1 cellular context compared by ENCODE assay signal in the genomic region with DNA sequence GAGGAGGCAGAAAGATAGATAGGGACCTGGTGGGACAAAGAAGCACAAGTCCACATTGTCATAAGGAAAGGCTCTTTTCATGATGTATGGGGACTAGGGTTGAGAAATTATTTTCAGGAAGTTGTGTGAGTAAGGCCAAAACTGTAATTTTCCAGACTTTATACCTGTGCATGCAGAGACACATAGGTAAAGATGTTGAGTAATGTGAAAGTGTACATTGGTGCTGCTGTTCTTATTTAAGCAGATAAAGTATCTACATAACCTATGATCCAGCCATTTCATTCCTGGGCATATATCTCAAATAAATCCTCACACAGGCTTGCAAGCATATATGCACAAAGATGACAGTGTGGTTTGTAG.
TF ChIP-seq lines count a peak whose summit lies in the region.

No MANE protein-coding gene starts in this region.

TF ChIP-seq in SK-N-SH treated with all-trans-retinoic acid at 6 μM for 48 hours, 23 proteins besides CTCF, POLR2A, EP300 and RAD21 (continued from another document):
- TF ChIP-seq, protein P1, sequence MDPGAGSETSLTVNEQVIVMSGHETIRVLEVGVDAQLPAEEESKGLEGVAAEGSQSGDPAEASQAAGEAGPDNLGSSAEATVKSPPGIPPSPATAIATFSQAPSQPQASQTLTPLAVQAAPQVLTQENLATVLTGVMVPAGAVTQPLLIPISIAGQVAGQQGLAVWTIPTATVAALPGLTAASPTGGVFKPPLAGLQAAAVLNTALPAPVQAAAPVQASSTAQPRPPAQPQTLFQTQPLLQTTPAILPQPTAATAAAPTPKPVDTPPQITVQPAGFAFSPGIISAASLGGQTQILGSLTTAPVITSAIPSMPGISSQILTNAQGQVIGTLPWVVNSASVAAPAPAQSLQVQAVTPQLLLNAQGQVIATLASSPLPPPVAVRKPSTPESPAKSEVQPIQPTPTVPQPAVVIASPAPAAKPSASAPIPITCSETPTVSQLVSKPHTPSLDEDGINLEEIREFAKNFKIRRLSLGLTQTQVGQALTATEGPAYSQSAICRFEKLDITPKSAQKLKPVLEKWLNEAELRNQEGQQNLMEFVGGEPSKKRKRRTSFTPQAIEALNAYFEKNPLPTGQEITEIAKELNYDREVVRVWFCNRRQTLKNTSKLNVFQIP (CRISPR knock-in tag; IDR thresholded peaks at IDR 0.05; ENCODE audit: borderline replicate concordance, low read depth): no peak
- TF ChIP-seq ARNTL (CRISPR knock-in tag; IDR thresholded peaks at IDR 0.05; ENCODE audit: borderline replicate concordance, low read depth) (no peak), CSDC2 (CRISPR knock-in tag; IDR thresholded peaks at IDR 0.05) (no peak), PPARA (CRISPR knock-in tag; IDR thresholded peaks at IDR 0.05; ENCODE audit: borderline replicate concordance) (no peak), ZC3H10 (CRISPR knock-in tag; IDR thresholded peaks at IDR 0.05) (no peak), ZNF565 (CRISPR knock-in tag; conservative IDR thresholded peaks at IDR 0.05; ENCODE audit: low read depth) (no peak), TOX (CRISPR knock-in tag; IDR thresholded peaks at IDR 0.05; ENCODE audit: borderline replicate concordance) (no peak), RARB (CRISPR knock-in tag; IDR thresholded peaks at IDR 0.05) (no peak), BACH2 (CRISPR knock-in tag; IDR thresholded peaks at IDR 0.05; ENCODE audit: borderline replicate concordance) (no peak), SNAI2 (CRISPR knock-in tag; IDR thresholded peaks at IDR 0.05) (no peak), GLIS3 (CRISPR knock-in tag; IDR thresholded peaks at IDR 0.05) (no peak), TCF4 (CRISPR knock-in tag; IDR thresholded peaks at IDR 0.05; ENCODE audit: borderline replicate concordance) (no peak), ZFP3 (CRISPR knock-in tag; IDR thresholded peaks at IDR 0.05) (no peak), ISL1 (CRISPR knock-in tag; IDR thresholded peaks at IDR 0.05) (no peak)
- TF ChIP-seq, protein P2, sequence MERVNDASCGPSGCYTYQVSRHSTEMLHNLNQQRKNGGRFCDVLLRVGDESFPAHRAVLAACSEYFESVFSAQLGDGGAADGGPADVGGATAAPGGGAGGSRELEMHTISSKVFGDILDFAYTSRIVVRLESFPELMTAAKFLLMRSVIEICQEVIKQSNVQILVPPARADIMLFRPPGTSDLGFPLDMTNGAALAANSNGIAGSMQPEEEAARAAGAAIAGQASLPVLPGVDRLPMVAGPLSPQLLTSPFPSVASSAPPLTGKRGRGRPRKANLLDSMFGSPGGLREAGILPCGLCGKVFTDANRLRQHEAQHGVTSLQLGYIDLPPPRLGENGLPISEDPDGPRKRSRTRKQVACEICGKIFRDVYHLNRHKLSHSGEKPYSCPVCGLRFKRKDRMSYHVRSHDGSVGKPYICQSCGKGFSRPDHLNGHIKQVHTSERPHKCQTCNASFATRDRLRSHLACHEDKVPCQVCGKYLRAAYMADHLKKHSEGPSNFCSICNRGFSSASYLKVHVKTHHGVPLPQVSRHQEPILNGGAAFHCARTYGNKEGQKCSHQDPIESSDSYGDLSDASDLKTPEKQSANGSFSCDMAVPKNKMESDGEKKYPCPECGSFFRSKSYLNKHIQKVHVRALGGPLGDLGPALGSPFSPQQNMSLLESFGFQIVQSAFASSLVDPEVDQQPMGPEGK (CRISPR knock-in tag; IDR thresholded peaks at IDR 0.05; ENCODE audit: borderline replicate concordance): no peak
- TF ChIP-seq, protein P3, sequence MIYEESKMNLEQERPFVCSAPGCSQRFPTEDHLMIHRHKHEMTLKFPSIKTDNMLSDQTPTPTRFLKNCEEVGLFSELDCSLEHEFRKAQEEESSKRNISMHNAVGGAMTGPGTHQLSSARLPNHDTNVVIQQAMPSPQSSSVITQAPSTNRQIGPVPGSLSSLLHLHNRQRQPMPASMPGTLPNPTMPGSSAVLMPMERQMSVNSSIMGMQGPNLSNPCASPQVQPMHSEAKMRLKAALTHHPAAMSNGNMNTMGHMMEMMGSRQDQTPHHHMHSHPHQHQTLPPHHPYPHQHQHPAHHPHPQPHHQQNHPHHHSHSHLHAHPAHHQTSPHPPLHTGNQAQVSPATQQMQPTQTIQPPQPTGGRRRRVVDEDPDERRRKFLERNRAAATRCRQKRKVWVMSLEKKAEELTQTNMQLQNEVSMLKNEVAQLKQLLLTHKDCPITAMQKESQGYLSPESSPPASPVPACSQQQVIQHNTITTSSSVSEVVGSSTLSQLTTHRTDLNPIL (CRISPR knock-in tag; IDR thresholded peaks at IDR 0.05; ENCODE audit: low read depth): no peak
- TF ChIP-seq, protein P4, sequence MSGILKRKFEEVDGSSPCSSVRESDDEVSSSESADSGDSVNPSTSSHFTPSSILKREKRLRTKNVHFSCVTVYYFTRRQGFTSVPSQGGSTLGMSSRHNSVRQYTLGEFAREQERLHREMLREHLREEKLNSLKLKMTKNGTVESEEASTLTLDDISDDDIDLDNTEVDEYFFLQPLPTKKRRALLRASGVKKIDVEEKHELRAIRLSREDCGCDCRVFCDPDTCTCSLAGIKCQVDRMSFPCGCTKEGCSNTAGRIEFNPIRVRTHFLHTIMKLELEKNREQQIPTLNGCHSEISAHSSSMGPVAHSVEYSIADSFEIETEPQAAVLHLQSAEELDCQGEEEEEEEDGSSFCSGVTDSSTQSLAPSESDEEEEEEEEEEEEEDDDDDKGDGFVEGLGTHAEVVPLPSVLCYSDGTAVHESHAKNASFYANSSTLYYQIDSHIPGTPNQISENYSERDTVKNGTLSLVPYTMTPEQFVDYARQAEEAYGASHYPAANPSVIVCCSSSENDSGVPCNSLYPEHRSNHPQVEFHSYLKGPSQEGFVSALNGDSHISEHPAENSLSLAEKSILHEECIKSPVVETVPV (CRISPR knock-in tag; IDR thresholded peaks at IDR 0.05): no peak
